In the genomic region with DNA sequence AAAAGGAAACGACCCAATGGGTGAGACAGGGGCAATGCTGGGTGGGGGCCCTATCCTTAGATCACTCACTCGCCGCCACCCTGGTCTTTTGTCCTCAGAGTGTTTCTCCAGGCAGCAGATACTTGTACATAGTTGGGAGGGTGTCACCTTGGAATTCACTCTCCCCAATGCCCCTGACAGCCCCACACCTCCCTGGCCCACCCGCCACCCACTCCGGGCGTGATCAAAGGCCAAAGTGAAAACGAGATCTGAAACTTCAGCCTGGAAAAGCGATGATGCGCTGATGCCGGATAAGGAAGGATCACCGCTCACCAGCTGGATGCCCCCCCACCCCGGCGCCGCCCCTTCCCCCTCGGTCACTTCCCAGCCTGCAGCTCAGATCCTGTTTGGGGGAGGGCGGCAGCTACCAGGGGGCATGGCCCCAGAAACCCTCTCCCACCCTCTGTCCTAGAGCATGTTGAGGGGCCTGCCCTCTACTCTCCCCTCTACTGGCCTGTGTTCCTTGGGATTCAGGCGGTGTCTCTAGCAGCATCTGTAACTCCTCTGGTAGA, we compare ENCODE assay signal across 20 cellular contexts. TPM values are rescaled to one million over a fixed set of nuclear protein-coding genes. Genes with fewer than 3 reads are reported as not detected.
DNase-seq lines count a peak whose midpoint lies in the region; ATAC-seq and TF ChIP-seq lines count a peak whose summit lies in the region.
"Had no signal": no experiment of that assay in that cellular context is flagged by ENCODE, and none has a peak within 500 bp of the region (broad histone marks: within the 10 kb centered on the region; RNA-seq: fewer than 3 reads in every experiment).

No MANE protein-coding gene starts in this region.

- H3K36me3 ChIP-seq in cardiac muscle cell (no peaks in the 10 kb centered on the region), WERI-Rb-1 (no peaks in the 10 kb centered on the region)

- H3K4me3 ChIP-seq in cardiac muscle cell (no peak overlapping the region), WERI-Rb-1 (ENCODE audit: low read depth, low read length) (no peak overlapping the region)
- H3K4me3 ChIP-seq: GM23248 had no signal

- H3K9me3 ChIP-seq in cardiac muscle cell (ENCODE audit: low read depth), result no peaks in the 10 kb centered on the region
- no peaks in the 10 kb centered on the region for H3K9me3 ChIP-seq in WERI-Rb-1 (ENCODE audit: severe bottlenecking)
- H3K9me3 ChIP-seq: SK-N-SH had no signal

- no peak for ATAC-seq in Right ventricle myocardium superior (ENCODE audit: poor library complexity)
- ATAC-seq in HG02852 (IDR thresholded peaks at IDR 0.05; ENCODE audit: unreplicated experiment), result no peak

- H3K27ac ChIP-seq in cardiac muscle cell (peak overlapping the region; percentile 58), WERI-Rb-1 (peak overlapping the region; percentile 38; the same call in 1 of the 2 replicates)
- H3K27ac ChIP-seq: GM23248 had no signal

- H3K4me1 ChIP-seq in cardiac muscle cell (ENCODE audit: low read depth), result peaks cover 14% of the 10 kb centered on the region

- no peak for DNase-seq in cardiac muscle cell (ENCODE audit: low read depth in 1 of 2, low spot score in 1 of 2)
- no peak for DNase-seq in Right ventricle myocardium superior
- peak; percentile 71 for DNase-seq in WERI-Rb-1
- DNase-seq in left kidney (ENCODE audit: low read depth, low spot score), result peak; percentile 50
- DNase-seq in NCI-H510A (lab: John Stamatoyannopoulos, UW), result no peak
- DNase-seq in activated CD8-positive, alpha-beta memory T cell treated with anti-CD3 and anti-CD28 coated beads, Interleukin-2, amount 50 U/mL, for 4 hours, result no peak
- no peak for DNase-seq in activated effector memory CD4-positive, alpha-beta T cell treated with anti-CD3 and anti-CD28 coated beads, Interleukin-2, amount 50 U/mL, for 16 hours
- DNase-seq: CD4-positive, alpha-beta memory T cell; DMS153; GDM1; GM23248; HCEC 1CT; NCI-H1417; NCI-H1930; NCI-H2171; NCI-H446; NK-92 treated with Interleukin-12 subunit alpha and Interleukin-12 subunit beta, amount 100 ng/mL, for 24 hours; SHP77; SK-N-SH had no signal

- TF ChIP-seq CTCF in cardiac muscle cell (IDR thresholded peaks at IDR 0.05; ENCODE audit: low read depth, low read length), result no peak
- no peak for TF ChIP-seq CTCF in WERI-Rb-1 (IDR thresholded peaks at IDR 0.05; ENCODE audit: low read depth, low read length)

- H3K27me3 ChIP-seq in cardiac muscle cell (no peaks in the 10 kb centered on the region), WERI-Rb-1 (ENCODE audit: insufficient read depth, low read depth, severe bottlenecking) (no peaks in the 10 kb centered on the region)

- intact Hi-C loops in Right ventricle myocardium superior (cut with DNase I), result no loop called here

RNA-seq across cellular contexts. Expression of a gene that starts 33.6 kb away (rescaled TPM):
- total RNA-seq in cardiac muscle cell, result 41.9 and 87.3 TPM in 2 replicates
- 53.5 and 68.2 TPM in 2 replicates for polyA plus RNA-seq in cardiac muscle cell
- total RNA-seq in Right ventricle myocardium superior, result 50.3 TPM

Comparison
In these comparisons a context has a peak if more than half of its experiments do, and no peak if none do; other contexts are left out.
1. DNase-seq: peak in WERI-Rb-1 (single experiment) and left kidney (single experiment); none in cardiac muscle cell (0 of 2), Right ventricle myocardium superior (single experiment), NCI-H510A (single experiment), activated CD8-positive, alpha-beta memory T cell treated with anti-CD3 and anti-CD28 coated beads, Interleukin-2, amount 50 U/mL, for 4 hours (single experiment) and activated effector memory CD4-positive, alpha-beta T cell treated with anti-CD3 and anti-CD28 coated beads, Interleukin-2, amount 50 U/mL, for 16 hours (single experiment).